In the genomic region with DNA sequence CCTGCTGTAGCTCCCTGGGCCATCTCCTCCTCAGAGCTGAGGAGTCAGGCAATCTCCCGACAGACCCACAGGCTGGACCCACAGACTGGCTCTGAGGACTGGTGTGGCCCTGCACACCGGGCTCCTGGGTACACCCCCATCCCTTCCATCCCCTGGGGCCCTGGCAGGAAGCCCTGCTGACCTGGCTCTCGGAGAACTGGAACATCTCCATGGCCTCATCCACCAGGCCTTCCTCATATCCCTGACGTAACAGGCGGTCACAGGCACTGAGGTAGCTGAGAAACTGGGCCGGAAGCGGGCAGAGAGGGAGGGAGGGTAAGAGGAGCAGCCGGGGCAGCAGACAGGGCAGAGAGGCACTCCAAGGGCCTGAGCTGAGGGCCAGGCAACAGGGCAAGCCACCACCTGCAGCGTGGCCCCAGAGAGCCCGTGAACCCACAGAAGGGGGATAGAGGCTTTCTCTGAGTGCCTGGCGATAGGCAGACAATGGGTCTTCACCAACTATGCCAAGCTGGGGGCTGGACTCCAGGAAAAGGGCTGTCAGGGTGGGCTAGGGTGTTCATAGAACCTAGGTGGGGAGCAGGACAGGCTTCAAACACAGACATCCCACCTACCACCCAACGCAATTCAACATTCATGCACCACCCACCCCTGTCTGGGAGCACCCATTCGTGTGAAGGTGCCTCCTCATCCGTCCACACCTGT, we compare ENCODE assay signal across 20 cellular contexts. TPM values are rescaled to one million over a fixed set of nuclear protein-coding genes. Genes with fewer than 3 reads are reported as not detected.
DNase-seq lines count a peak whose midpoint lies in the region; ATAC-seq and TF ChIP-seq lines count a peak whose summit lies in the region.
"Had no signal": no experiment of that assay in that cellular context is flagged by ENCODE, and none has a peak within 500 bp of the region (broad histone marks: within the 10 kb centered on the region; RNA-seq: fewer than 3 reads in every experiment).

No MANE protein-coding gene starts in this region.

- peak overlapping the region; percentile 69; the same call in 1 of the 2 replicates for H3K27ac ChIP-seq in SJSA1
- H3K27ac ChIP-seq: RWPE1 had no signal

- no peak for ATAC-seq in GM18498 (IDR thresholded peaks at IDR 0.05; ENCODE audit: unreplicated experiment)
- ATAC-seq: naive thymus-derived CD4-positive, alpha-beta T cell; T-helper 17 cell had no signal

- H3K27ac Mint-ChIP-seq in neural crest cell (ENCODE audit: unreplicated experiment) (peak overlapping the region; percentile 80), chondrocyte (ENCODE audit: unreplicated experiment) (no peak overlapping the region)
- no peak overlapping the region for H3K27ac Mint-ChIP-seq in activated T-helper 1 cell treated with anti-CD3 and anti-CD28 coated beads, Interleukin-12 subunit alpha, Interleukin-12 subunit beta, Interleukin-2, Interleukin-4 antibody, amounts not matched to agents 30 ng/mL and 10 ng/mL and 1 ng/mL, durations not matched to agents 14 hours and 24 hours and 36 hours
- H3K27ac Mint-ChIP-seq: activated T-helper 2 cell treated with anti-CD3 and anti-CD28 coated beads, Interferon-gamma antibody, Interleukin-2, Interleukin-4, amounts not matched to agents 10 μg/mL and 5 μg/mL and 100 μg/mL, durations not matched to agents 14 hours and 24 hours and 36 hours; T-helper 17 cell had no signal

- H3K4me3 Mint-ChIP-seq in neural crest cell, result no peak overlapping the region
- H3K4me3 Mint-ChIP-seq in chondrocyte (ENCODE audit: unreplicated experiment), result no peak overlapping the region
- H3K4me3 Mint-ChIP-seq in activated T-helper 1 cell treated with anti-CD3 and anti-CD28 coated beads, Interleukin-12 subunit alpha, Interleukin-12 subunit beta, Interleukin-2, Interleukin-4 antibody, amounts not matched to agents 30 ng/mL and 10 ng/mL and 1 ng/mL, durations not matched to agents 14 hours and 24 hours and 36 hours, result no peak overlapping the region
- H3K4me3 Mint-ChIP-seq: naive thymus-derived CD4-positive, alpha-beta T cell; T-helper 17 cell had no signal

- H3K9me3 ChIP-seq in BE2C (no peaks in the 10 kb centered on the region), SJSA1 (replicated peaks) (no peaks in the 10 kb centered on the region)

- peaks cover 4% of the 10 kb centered on the region for H3K4me1 Mint-ChIP-seq in neural crest cell
- H3K4me1 Mint-ChIP-seq in chondrocyte (ENCODE audit: low read depth), result peaks cover 23% of the 10 kb centered on the region
- H3K4me1 Mint-ChIP-seq in activated T-helper 1 cell treated with anti-CD3 and anti-CD28 coated beads, Interleukin-12 subunit alpha, Interleukin-12 subunit beta, Interleukin-2, Interleukin-4 antibody, amounts not matched to agents 30 ng/mL and 10 ng/mL and 1 ng/mL, durations not matched to agents 14 hours and 24 hours and 36 hours (ENCODE audit: low read depth), result no peaks in the 10 kb centered on the region
- H3K4me1 Mint-ChIP-seq: naive thymus-derived CD4-positive, alpha-beta T cell had no signal

- intact Hi-C loops in cardiac septum (cut with DNase I), result no loop called here
- intact Hi-C loops in activated T-helper 1 cell treated with anti-CD3 and anti-CD28 coated beads, Interleukin-12 subunit alpha, Interleukin-12 subunit beta, Interleukin-2, Interleukin-4 antibody, amounts not matched to agents 30 ng/mL and 10 ng/mL and 1 ng/mL, durations not matched to agents 14 hours and 24 hours and 36 hours (cut with micrococcal nuclease), result no loop called here

- H3K4me1 ChIP-seq in BE2C, result 0 out of 2 replicates have a peak, but pooled peaks cover 3% of the 10 kb centered on the region
- H3K4me1 ChIP-seq in SJSA1 (replicated peaks), result peaks cover 52% of the 10 kb centered on the region

- H3K27me3 Mint-ChIP-seq in neural crest cell (ENCODE audit: low read depth) (no peaks in the 10 kb centered on the region), chondrocyte (ENCODE audit: low read depth) (no peaks in the 10 kb centered on the region)
- no peaks in the 10 kb centered on the region for H3K27me3 Mint-ChIP-seq in activated T-helper 1 cell treated with anti-CD3 and anti-CD28 coated beads, Interleukin-12 subunit alpha, Interleukin-12 subunit beta, Interleukin-2, Interleukin-4 antibody, amounts not matched to agents 30 ng/mL and 10 ng/mL and 1 ng/mL, durations not matched to agents 14 hours and 24 hours and 36 hours (ENCODE audit: insufficient read depth)
- H3K27me3 Mint-ChIP-seq: naive thymus-derived CD4-positive, alpha-beta T cell; T-helper 17 cell had no signal

- no peaks in the 10 kb centered on the region for H3K9me3 Mint-ChIP-seq in neural crest cell
- no peaks in the 10 kb centered on the region for H3K9me3 Mint-ChIP-seq in chondrocyte (ENCODE audit: low read depth)
- H3K9me3 Mint-ChIP-seq in activated T-helper 1 cell treated with anti-CD3 and anti-CD28 coated beads, Interleukin-12 subunit alpha, Interleukin-12 subunit beta, Interleukin-2, Interleukin-4 antibody, amounts not matched to agents 30 ng/mL and 10 ng/mL and 1 ng/mL, durations not matched to agents 14 hours and 24 hours and 36 hours, result no peaks in the 10 kb centered on the region
- H3K9me3 Mint-ChIP-seq: activated T-helper 2 cell treated with anti-CD3 and anti-CD28 coated beads, Interferon-gamma antibody, Interleukin-2, Interleukin-4, amounts not matched to agents 10 μg/mL and 5 μg/mL and 100 μg/mL, durations not matched to agents 14 hours and 24 hours and 36 hours; naive thymus-derived CD4-positive, alpha-beta T cell had no signal

- DNase-seq in BE2C (peak; percentile 38), SJSA1 (ENCODE audit: low read depth in 1 of 2, low spot score in 2 of 2) (no peak), cardiac septum (ENCODE audit: low spot score) (peak; percentile 66), neural crest cell (ENCODE audit: low read depth, low spot score) (no peak), ureter (ENCODE audit: low spot score) (no peak), chondrocyte (ENCODE audit: low spot score) (no peak)
- no peak for DNase-seq in activated T-helper 1 cell treated with anti-CD3 and anti-CD28 coated beads, Interleukin-12 subunit alpha, Interleukin-12 subunit beta, Interleukin-2, Interleukin-4 antibody, amounts not matched to agents 30 ng/mL and 10 ng/mL and 1 ng/mL, durations not matched to agents 14 hours and 24 hours and 36 hours (ENCODE audit: low spot score)
- DNase-seq: activated CD4-positive, CD25-positive, alpha-beta regulatory T cell; DND-41; Karpas-422; naive thymus-derived CD4-positive, alpha-beta T cell; NCI-H1105; NCI-H2171; NK-92 treated with Interleukin-12 subunit alpha and Interleukin-12 subunit beta, amount 100 ng/mL, for 24 hours; T-helper 17 cell had no signal

- H3K4me3 ChIP-seq in BE2C (ENCODE audit: low read depth, low read length) (no peak overlapping the region), SJSA1 (no peak overlapping the region)
- H3K4me3 ChIP-seq: lung had no signal

- TF ChIP-seq CTCF in BE2C (IDR thresholded peaks at IDR 0.05; ENCODE audit: low read depth, low read length) (no peak), neural crest cell (conservative IDR thresholded peaks at IDR 0.05) (no peak), chondrocyte (IDR thresholded peaks at IDR 0.05) (no peak)

- H3K27me3 ChIP-seq in BE2C, result no peaks in the 10 kb centered on the region
- no peaks in the 10 kb centered on the region for H3K27me3 ChIP-seq in SJSA1 (replicated peaks)

- peaks cover 11% of the 10 kb centered on the region for H3K36me3 Mint-ChIP-seq in neural crest cell (ENCODE audit: low read depth)
- peaks cover 11% of the 10 kb centered on the region for H3K36me3 Mint-ChIP-seq in chondrocyte (ENCODE audit: low read depth)
- peaks cover 11% of the 10 kb centered on the region for H3K36me3 Mint-ChIP-seq in activated T-helper 1 cell treated with anti-CD3 and anti-CD28 coated beads, Interleukin-12 subunit alpha, Interleukin-12 subunit beta, Interleukin-2, Interleukin-4 antibody, amounts not matched to agents 30 ng/mL and 10 ng/mL and 1 ng/mL, durations not matched to agents 14 hours and 24 hours and 36 hours (ENCODE audit: low read depth)

- H3K36me3 ChIP-seq in BE2C (peaks cover 9% of the 10 kb centered on the region), SJSA1 (peaks cover 24% of the 10 kb centered on the region)

RNA-seq across cellular contexts. Expression of a gene that starts 17.9 kb away (rescaled TPM):
- not detected for polyA plus RNA-seq in BE2C (2012; ENCODE audit: insufficient read depth, insufficient read length, low read depth)
- total RNA-seq in SJSA1 (2014; rRNA removed; shearing (Covaris generic)), result not detected in 2 replicates
- 3.3 TPM for total RNA-seq in cardiac septum
- total RNA-seq in neural crest cell, result not detected in 2 replicates
- 0.18 TPM for total RNA-seq in ureter
- total RNA-seq in chondrocyte, result not detected in 3 replicates
- not detected in 2 replicates for total RNA-seq in activated T-helper 1 cell treated with anti-CD3 and anti-CD28 coated beads, Interleukin-12 subunit alpha, Interleukin-12 subunit beta, Interleukin-2, Interleukin-4 antibody, amounts not matched to agents 30 ng/mL and 10 ng/mL and 1 ng/mL, durations not matched to agents 14 hours and 24 hours and 36 hours
- total RNA-seq: activated T-helper 2 cell treated with anti-CD3 and anti-CD28 coated beads, Interferon-gamma antibody, Interleukin-2, Interleukin-4, amounts not matched to agents 10 μg/mL and 5 μg/mL and 100 μg/mL, durations not matched to agents 14 hours and 24 hours and 36 hours; naive thymus-derived CD4-positive, alpha-beta T cell; pulmonary artery endothelial cell; T-helper 17 cell had no signal
- polyA plus RNA-seq: naive thymus-derived CD4-positive, alpha-beta T cell had no signal

RNA-seq across cellular contexts. Expression of a gene that starts 20.6 kb away (rescaled TPM):
- 4.0 TPM for polyA plus RNA-seq in BE2C (2012; ENCODE audit: insufficient read depth, insufficient read length, low read depth)
- 0.38 and 0.87 TPM in 2 replicates for total RNA-seq in SJSA1 (2014; rRNA removed; shearing (Covaris generic))
- total RNA-seq in cardiac septum (2.4 TPM), neural crest cell (3.6 and 4.5 TPM in 2 replicates), ureter (9.4 TPM), chondrocyte (2.3 to 4.8 TPM (median 2.5 TPM) in 3 replicates)
- total RNA-seq in activated T-helper 1 cell treated with anti-CD3 and anti-CD28 coated beads, Interleukin-12 subunit alpha, Interleukin-12 subunit beta, Interleukin-2, Interleukin-4 antibody, amounts not matched to agents 30 ng/mL and 10 ng/mL and 1 ng/mL, durations not matched to agents 14 hours and 24 hours and 36 hours, result 5.9 and 7.0 TPM in 2 replicates

RNA-seq across cellular contexts. Expression of a gene that starts 26.7 kb away (rescaled TPM):
- polyA plus RNA-seq in BE2C (2012; ENCODE audit: insufficient read depth, insufficient read length, low read depth), result 0.36 TPM
- total RNA-seq in SJSA1 (2014; rRNA removed; shearing (Covaris generic)), result 175 and 181 TPM in 2 replicates
- total RNA-seq in cardiac septum (11.5 TPM), neural crest cell (1.5 and 1.8 TPM in 2 replicates), ureter (32.8 TPM), chondrocyte (1.7 to 13.1 TPM (median 12.7 TPM) in 3 replicates)
- not detected in 2 replicates for total RNA-seq in activated T-helper 1 cell treated with anti-CD3 and anti-CD28 coated beads, Interleukin-12 subunit alpha, Interleukin-12 subunit beta, Interleukin-2, Interleukin-4 antibody, amounts not matched to agents 30 ng/mL and 10 ng/mL and 1 ng/mL, durations not matched to agents 14 hours and 24 hours and 36 hours
- total RNA-seq: activated T-helper 2 cell treated with anti-CD3 and anti-CD28 coated beads, Interferon-gamma antibody, Interleukin-2, Interleukin-4, amounts not matched to agents 10 μg/mL and 5 μg/mL and 100 μg/mL, durations not matched to agents 14 hours and 24 hours and 36 hours; naive thymus-derived CD4-positive, alpha-beta T cell; pulmonary artery endothelial cell; T-helper 17 cell had no signal
- polyA plus RNA-seq: naive thymus-derived CD4-positive, alpha-beta T cell had no signal

RNA-seq across cellular contexts. Expression of a gene that starts 39.2 kb away (rescaled TPM):
- polyA plus RNA-seq in BE2C (2012; ENCODE audit: insufficient read depth, insufficient read length, low read depth), result 19.6 TPM
- total RNA-seq in SJSA1 (2014; rRNA removed; shearing (Covaris generic)), result 25.8 and 29.4 TPM in 2 replicates
- total RNA-seq in cardiac septum (17.4 TPM), neural crest cell (37.0 and 40.8 TPM in 2 replicates), ureter (25.9 TPM), chondrocyte (14.7 to 24.5 TPM (median 15.1 TPM) in 3 replicates)
- 51.2 and 54.7 TPM in 2 replicates for total RNA-seq in activated T-helper 1 cell treated with anti-CD3 and anti-CD28 coated beads, Interleukin-12 subunit alpha, Interleukin-12 subunit beta, Interleukin-2, Interleukin-4 antibody, amounts not matched to agents 30 ng/mL and 10 ng/mL and 1 ng/mL, durations not matched to agents 14 hours and 24 hours and 36 hours

RNA-seq across cellular contexts. Expression of a gene that starts 49.3 kb away (rescaled TPM):
- polyA plus RNA-seq in BE2C (2012; ENCODE audit: insufficient read depth, insufficient read length, low read depth), result not detected
- total RNA-seq in SJSA1 (2014; rRNA removed; shearing (Covaris generic)), result 1.1 TPM in 1 of 2 replicates, not detected in the other
- not detected for total RNA-seq in cardiac septum
- total RNA-seq in neural crest cell, result not detected in 2 replicates
- total RNA-seq in ureter, result not detected
- not detected in 3 replicates for total RNA-seq in chondrocyte
- total RNA-seq in activated T-helper 1 cell treated with anti-CD3 and anti-CD28 coated beads, Interleukin-12 subunit alpha, Interleukin-12 subunit beta, Interleukin-2, Interleukin-4 antibody, amounts not matched to agents 30 ng/mL and 10 ng/mL and 1 ng/mL, durations not matched to agents 14 hours and 24 hours and 36 hours, result not detected in 2 replicates
- total RNA-seq: activated T-helper 2 cell treated with anti-CD3 and anti-CD28 coated beads, Interferon-gamma antibody, Interleukin-2, Interleukin-4, amounts not matched to agents 10 μg/mL and 5 μg/mL and 100 μg/mL, durations not matched to agents 14 hours and 24 hours and 36 hours; naive thymus-derived CD4-positive, alpha-beta T cell; pulmonary artery endothelial cell; T-helper 17 cell had no signal
- polyA plus RNA-seq: naive thymus-derived CD4-positive, alpha-beta T cell had no signal

Comparison
In these comparisons a context has a peak if more than half of its experiments do, and no peak if none do; other contexts are left out.
1. DNase-seq: peak in BE2C (single experiment) and cardiac septum (single experiment); none in SJSA1 (0 of 2), neural crest cell (single experiment), ureter (single experiment), chondrocyte (single experiment) and activated T-helper 1 cell treated with anti-CD3 and anti-CD28 coated beads, Interleukin-12 subunit alpha, Interleukin-12 subunit beta, Interleukin-2, Interleukin-4 antibody, amounts not matched to agents 30 ng/mL and 10 ng/mL and 1 ng/mL, durations not matched to agents 14 hours and 24 hours and 36 hours (single experiment).